In the genomic region with DNA sequence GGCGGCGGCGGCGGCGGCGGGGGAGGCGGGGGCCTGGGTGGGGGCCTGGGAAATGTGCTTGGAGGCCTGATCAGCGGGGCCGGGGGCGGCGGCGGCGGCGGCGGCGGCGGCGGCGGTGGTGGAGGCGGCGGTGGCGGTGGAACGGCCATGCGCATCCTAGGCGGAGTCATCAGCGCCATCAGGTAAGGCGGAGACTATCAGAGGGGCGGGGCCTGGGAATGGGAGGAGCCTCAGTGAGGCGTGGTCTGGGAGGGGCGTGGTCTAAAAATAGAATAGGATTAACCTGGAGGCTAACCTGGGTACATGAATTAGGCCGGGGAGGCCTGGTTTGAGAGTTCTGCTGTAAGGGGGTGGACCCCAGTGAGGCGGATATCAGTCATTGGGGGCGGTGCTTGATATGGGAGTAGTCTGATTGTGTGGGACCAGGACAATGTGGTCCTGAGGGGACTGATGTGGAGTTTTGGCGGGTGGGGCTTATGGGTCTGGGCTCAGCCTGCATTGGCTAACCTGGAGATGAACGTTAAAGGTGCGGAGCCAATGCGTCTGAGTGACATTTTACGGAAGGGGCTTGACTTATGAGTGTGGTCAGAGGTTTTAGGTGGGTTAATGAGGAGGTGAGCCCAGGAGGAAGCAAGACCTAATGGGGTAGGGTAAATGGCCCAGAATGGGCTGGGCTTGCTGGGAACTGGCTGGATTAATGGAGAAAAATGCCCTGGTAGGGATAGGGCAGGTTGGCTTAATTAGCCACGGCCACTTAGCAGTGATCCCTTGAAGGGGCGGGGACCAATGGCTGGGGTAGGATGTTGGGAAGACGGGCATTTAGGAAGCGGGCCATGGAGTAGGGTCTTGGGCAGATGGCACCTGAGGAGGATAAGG, we compare ENCODE assay signal across 1 cellular context.
TF ChIP-seq lines count a peak whose summit lies in the region.

No MANE protein-coding gene starts in this region.

TF ChIP-seq in HepG2, 621 proteins besides CTCF, POLR2A, EP300 and RAD21:
- TF ChIP-seq SPEN (CRISPR knock-in tag; IDR thresholded peaks at IDR 0.05; ENCODE audit: low read depth): peak; percentile 21; the same call in 1 of the 2 replicates
- TF ChIP-seq SP4 (CRISPR knock-in tag; IDR thresholded peaks at IDR 0.05): peak; percentile 58; the same call in 1 of the 2 replicates
- no peak for TF ChIP-seq ARNT2 (CRISPR knock-in tag; IDR thresholded peaks at IDR 0.05; ENCODE audit: low read depth)
- TF ChIP-seq, protein P1, sequence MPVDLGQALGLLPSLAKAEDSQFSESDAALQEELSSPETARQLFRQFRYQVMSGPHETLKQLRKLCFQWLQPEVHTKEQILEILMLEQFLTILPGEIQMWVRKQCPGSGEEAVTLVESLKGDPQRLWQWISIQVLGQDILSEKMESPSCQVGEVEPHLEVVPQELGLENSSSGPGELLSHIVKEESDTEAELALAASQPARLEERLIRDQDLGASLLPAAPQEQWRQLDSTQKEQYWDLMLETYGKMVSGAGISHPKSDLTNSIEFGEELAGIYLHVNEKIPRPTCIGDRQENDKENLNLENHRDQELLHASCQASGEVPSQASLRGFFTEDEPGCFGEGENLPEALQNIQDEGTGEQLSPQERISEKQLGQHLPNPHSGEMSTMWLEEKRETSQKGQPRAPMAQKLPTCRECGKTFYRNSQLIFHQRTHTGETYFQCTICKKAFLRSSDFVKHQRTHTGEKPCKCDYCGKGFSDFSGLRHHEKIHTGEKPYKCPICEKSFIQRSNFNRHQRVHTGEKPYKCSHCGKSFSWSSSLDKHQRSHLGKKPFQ (CRISPR knock-in tag; IDR thresholded peaks at IDR 0.05; ENCODE audit: insufficient replicate concordance): no peak
- peak; percentile 0; the same call in 1 of the 2 replicates for TF ChIP-seq SAP130 (CRISPR knock-in tag; IDR thresholded peaks at IDR 0.05; ENCODE audit: low read depth)
- TF ChIP-seq TAF15 (IDR thresholded peaks at IDR 0.05; ENCODE audit: low read depth, low read length, poor library complexity, severe bottlenecking): no peak
- TF ChIP-seq, protein P2, sequence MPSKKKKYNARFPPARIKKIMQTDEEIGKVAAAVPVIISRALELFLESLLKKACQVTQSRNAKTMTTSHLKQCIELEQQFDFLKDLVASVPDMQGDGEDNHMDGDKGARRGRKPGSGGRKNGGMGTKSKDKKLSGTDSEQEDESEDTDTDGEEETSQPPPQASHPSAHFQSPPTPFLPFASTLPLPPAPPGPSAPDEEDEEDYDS (CRISPR knock-in tag; IDR thresholded peaks at IDR 0.05): peak; percentile 90
- TF ChIP-seq SP1 (IDR thresholded peaks at IDR 0.05): no peak
- TF ChIP-seq SP1 (CRISPR knock-in tag; IDR thresholded peaks at IDR 0.05): peak; percentile 29; the same call in 1 of the 2 replicates
- no peak for TF ChIP-seq NR2C2 (CRISPR knock-in tag; IDR thresholded peaks at IDR 0.05; ENCODE audit: borderline replicate concordance)
- TF ChIP-seq ZFP36 (IDR thresholded peaks at IDR 0.05; ENCODE audit: borderline replicate concordance, low read depth, low read length, partially characterized antibody): no peak
- TF ChIP-seq, protein P3, sequence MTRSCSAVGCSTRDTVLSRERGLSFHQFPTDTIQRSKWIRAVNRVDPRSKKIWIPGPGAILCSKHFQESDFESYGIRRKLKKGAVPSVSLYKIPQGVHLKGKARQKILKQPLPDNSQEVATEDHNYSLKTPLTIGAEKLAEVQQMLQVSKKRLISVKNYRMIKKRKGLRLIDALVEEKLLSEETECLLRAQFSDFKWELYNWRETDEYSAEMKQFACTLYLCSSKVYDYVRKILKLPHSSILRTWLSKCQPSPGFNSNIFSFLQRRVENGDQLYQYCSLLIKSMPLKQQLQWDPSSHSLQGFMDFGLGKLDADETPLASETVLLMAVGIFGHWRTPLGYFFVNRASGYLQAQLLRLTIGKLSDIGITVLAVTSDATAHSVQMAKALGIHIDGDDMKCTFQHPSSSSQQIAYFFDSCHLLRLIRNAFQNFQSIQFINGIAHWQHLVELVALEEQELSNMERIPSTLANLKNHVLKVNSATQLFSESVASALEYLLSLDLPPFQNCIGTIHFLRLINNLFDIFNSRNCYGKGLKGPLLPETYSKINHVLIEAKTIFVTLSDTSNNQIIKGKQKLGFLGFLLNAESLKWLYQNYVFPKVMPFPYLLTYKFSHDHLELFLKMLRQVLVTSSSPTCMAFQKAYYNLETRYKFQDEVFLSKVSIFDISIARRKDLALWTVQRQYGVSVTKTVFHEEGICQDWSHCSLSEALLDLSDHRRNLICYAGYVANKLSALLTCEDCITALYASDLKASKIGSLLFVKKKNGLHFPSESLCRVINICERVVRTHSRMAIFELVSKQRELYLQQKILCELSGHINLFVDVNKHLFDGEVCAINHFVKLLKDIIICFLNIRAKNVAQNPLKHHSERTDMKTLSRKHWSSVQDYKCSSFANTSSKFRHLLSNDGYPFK (CRISPR knock-in tag; IDR thresholded peaks at IDR 0.05; ENCODE audit: borderline replicate concordance): 0 out of 2 replicates have a peak, but pooled peaks have one; percentile 17
- peak; percentile 53; the same call in 1 of the 3 replicates for TF ChIP-seq MXI1 (IDR thresholded peaks at IDR 0.05; ENCODE audit: borderline replicate concordance, low read depth, low read length)
- peak; percentile 47 for TF ChIP-seq YY1 (IDR thresholded peaks at IDR 0.05; ENCODE audit: insufficient read depth, insufficient replicate concordance, low read depth, low read length)
- no peak for TF ChIP-seq ZBTB42 (CRISPR knock-in tag; IDR thresholded peaks at IDR 0.05)
